In the genomic region with DNA sequence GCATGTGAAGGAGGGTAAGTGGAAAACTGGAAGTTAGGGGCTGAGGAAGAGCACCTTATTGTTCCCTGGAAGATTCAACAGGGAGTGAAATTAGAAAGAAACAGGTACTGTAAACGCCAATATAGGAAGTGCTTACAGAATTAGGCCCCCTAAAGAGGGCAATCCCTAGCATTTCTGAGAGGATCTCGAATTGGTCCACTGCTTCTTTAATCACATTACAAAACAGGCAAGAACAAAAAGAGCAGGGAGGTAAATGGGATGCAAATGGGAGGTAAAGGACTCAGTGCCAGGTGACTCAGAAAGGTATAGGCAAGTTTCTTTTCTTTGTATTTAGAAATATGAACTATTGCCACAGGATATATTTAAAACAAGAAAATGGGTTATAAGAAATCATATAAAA, we compare ENCODE assay signal across 28 cellular contexts.
"Had no signal": no experiment of that assay in that cellular context is flagged by ENCODE, and none has a peak within 500 bp of the region (broad histone marks: within the 10 kb centered on the region; RNA-seq: fewer than 3 reads in every experiment).

No MANE protein-coding gene starts in this region.

- H3K9me3 Mint-ChIP-seq: endodermal cell; memory B cell; mesothelial cell of epicardium; natural killer cell; neural crest cell; stimulated activated naive B cell treated with anti-CD40 and anti-IgM and Interleukin-4, amounts not matched to agents 10 μg/mL and 1 μg/mL and 100 μg/mL, for 72 hours; stimulated activated naive CD8-positive, alpha-beta T cell treated with anti-CD3 and anti-CD28 coated beads, Interleukin-15, amount 100 ng/mL, for 72 hours had no signal

- H3K4me3 Mint-ChIP-seq: endodermal cell; immature natural killer cell; memory B cell; mesothelial cell of epicardium; natural killer cell; neural crest cell; stimulated activated naive B cell treated with anti-CD40 and anti-IgM and Interleukin-4, amounts not matched to agents 10 μg/mL and 1 μg/mL and 100 μg/mL, for 72 hours; stimulated activated naive CD8-positive, alpha-beta T cell treated with anti-CD3 and anti-CD28 coated beads, Interleukin-15, amount 100 ng/mL, for 72 hours had no signal

- H3K9me3 ChIP-seq: left ventricle myocardium inferior, lower lobe of right lung, ovary, right atrium auricular region, sigmoid colon, testis, tibial nerve, upper lobe of right lung, vagina had no signal

- H3K27ac ChIP-seq: coronary artery, left ventricle myocardium inferior, lower lobe of right lung, ovary, right atrium auricular region, sigmoid colon, skin epidermis, testis, tibial nerve, upper lobe of right lung, vagina had no signal

- H3K36me3 Mint-ChIP-seq: immature natural killer cell; memory B cell; mesothelial cell of epicardium; natural killer cell; stimulated activated naive B cell treated with anti-CD40 and anti-IgM and Interleukin-4, amounts not matched to agents 10 μg/mL and 1 μg/mL and 100 μg/mL, for 72 hours had no signal

- ATAC-seq: left cardiac atrium; lower lobe of right lung; natural killer cell; stimulated activated naive B cell treated with anti-CD40 and anti-IgM and Interleukin-4, amounts not matched to agents 10 μg/mL and 1 μg/mL and 100 μg/mL, for 72 hours; stimulated activated naive CD8-positive, alpha-beta T cell treated with anti-CD3 and anti-CD28 coated beads, Interleukin-15, amount 100 ng/mL, for 72 hours; upper lobe of right lung had no signal

- H3K4me1 ChIP-seq: left ventricle myocardium inferior, lower lobe of right lung, right atrium auricular region, sigmoid colon, testis, tibial nerve, upper lobe of right lung, vagina had no signal

- H3K4me1 Mint-ChIP-seq: immature natural killer cell; natural killer cell; stimulated activated naive B cell treated with anti-CD40 and anti-IgM and Interleukin-4, amounts not matched to agents 10 μg/mL and 1 μg/mL and 100 μg/mL, for 72 hours; stimulated activated naive CD8-positive, alpha-beta T cell treated with anti-CD3 and anti-CD28 coated beads, Interleukin-15, amount 100 ng/mL, for 72 hours had no signal

- H3K27ac Mint-ChIP-seq: endodermal cell; immature natural killer cell; memory B cell; mesothelial cell of epicardium; natural killer cell; stimulated activated naive B cell treated with anti-CD40 and anti-IgM and Interleukin-4, amounts not matched to agents 10 μg/mL and 1 μg/mL and 100 μg/mL, for 72 hours; stimulated activated naive CD8-positive, alpha-beta T cell treated with anti-CD3 and anti-CD28 coated beads, Interleukin-15, amount 100 ng/mL, for 72 hours had no signal

- H3K4me3 ChIP-seq: coronary artery, left ventricle myocardium inferior, lower lobe of right lung, ovary, right atrium auricular region, sigmoid colon, skin epidermis, testis, tibial nerve, upper lobe of right lung, vagina had no signal

- H3K27me3 ChIP-seq: ovary, right atrium auricular region, sigmoid colon, testis, tibial nerve, upper lobe of right lung, vagina had no signal

- H3K27me3 Mint-ChIP-seq: stimulated activated naive B cell treated with anti-CD40 and anti-IgM and Interleukin-4, amounts not matched to agents 10 μg/mL and 1 μg/mL and 100 μg/mL, for 72 hours had no signal

- DNase-seq: effector CD4-positive, alpha-beta T cell; endodermal cell; erythroblast; foreskin melanocyte; head of caudate nucleus; hypothalamus; immature natural killer cell; left cardiac atrium; left ventricle myocardium inferior; lower lobe of right lung; natural killer cell; nucleus accumbens; ovary; sigmoid colon; stimulated activated CD4-positive, alpha-beta T cell treated with anti-CD3 and anti-CD28 coated beads, Interleukin-2, amount 100 ng/mL, for 24 hours; stimulated activated CD4-positive, alpha-beta T cell treated with anti-CD3 and anti-CD28 coated beads, Interleukin-4, amount 100 ng/mL, for 4 hours; stimulated activated naive B cell treated with anti-CD40 and anti-IgM and Interleukin-4, amounts not matched to agents 10 μg/mL and 1 μg/mL and 100 μg/mL, for 72 hours; stimulated activated naive CD8-positive, alpha-beta T cell treated with anti-CD3 and anti-CD28 coated beads, Interleukin-15, amount 100 ng/mL, for 72 hours; testis; upper lobe of right lung had no signal

- H3K36me3 ChIP-seq: left ventricle myocardium inferior, lower lobe of right lung, ovary, right atrium auricular region, sigmoid colon, tibial nerve, upper lobe of right lung, vagina had no signal
